8 cellular contexts compared by ENCODE assay signal in the genomic region with DNA sequence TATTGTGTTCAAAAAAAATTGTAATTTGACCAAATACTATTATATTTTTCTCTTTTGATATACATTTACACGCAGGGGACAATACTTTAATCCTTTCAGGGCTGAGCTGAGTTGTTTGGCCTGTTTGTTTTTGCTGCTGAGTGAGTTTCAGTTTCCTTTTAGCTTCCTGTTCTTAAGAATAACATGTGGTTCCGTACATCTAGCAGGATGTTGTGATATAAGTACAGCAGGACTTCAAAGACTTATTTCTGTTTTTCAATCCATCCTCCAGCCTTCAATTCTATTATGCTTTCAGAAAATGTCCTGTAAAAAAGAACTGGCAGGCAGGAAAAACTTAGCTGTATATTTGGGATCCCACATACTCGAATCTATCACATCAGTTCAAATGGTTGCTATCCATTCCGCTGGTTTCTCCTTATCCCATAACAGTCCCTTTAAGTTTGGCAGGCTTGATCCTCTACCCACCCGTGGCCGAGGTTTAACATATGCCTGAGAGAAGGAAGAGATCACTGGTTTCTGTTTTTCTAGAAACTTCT.
DNase-seq lines count a peak whose midpoint lies in the region; ATAC-seq lines count a peak whose summit lies in the region.

No MANE protein-coding gene starts in this region.

- peak overlapping the region; percentile 58; the same call in 1 of the 2 replicates for H3K9ac ChIP-seq in BLaER1

- peaks cover 3 to 4% of the 10 kb centered on the region in 2 donors for H3K9me3 Mint-ChIP-seq in stimulated activated naive B cell treated with anti-CD40 and anti-IgM and Interleukin-4, amounts not matched to agents 10 μg/mL and 1 μg/mL and 100 μg/mL, for 72 hours

- H3K4me3 ChIP-seq in BLaER1: peak overlapping the region; percentile 33; the same call in 1 of the 2 replicates

- peak overlapping the region; percentile 75 for H3K4me2 ChIP-seq in BLaER1

- no peaks in the 10 kb centered on the region for H4K20me1 ChIP-seq in BLaER1

- peak overlapping the region; percentile 82 for H3K27ac ChIP-seq in BLaER1

- H3K4me1 Mint-ChIP-seq in T-helper 17 cell: peaks cover 19% of the 10 kb centered on the region
- peaks cover 16 to 21% of the 10 kb centered on the region in 2 donors for H3K4me1 Mint-ChIP-seq in stimulated activated naive B cell treated with anti-CD40 and anti-IgM and Interleukin-4, amounts not matched to agents 10 μg/mL and 1 μg/mL and 100 μg/mL, for 72 hours

- peaks cover 2% of the 10 kb centered on the region for H3K36me3 Mint-ChIP-seq in T-helper 17 cell (ENCODE audit: low read depth)
- H3K36me3 Mint-ChIP-seq in stimulated activated naive B cell treated with anti-CD40 and anti-IgM and Interleukin-4, amounts not matched to agents 10 μg/mL and 1 μg/mL and 100 μg/mL, for 72 hours: peaks cover 3 to 8% of the 10 kb centered on the region in 2 donors

- H3K4me1 ChIP-seq in BLaER1: peaks cover 18% of the 10 kb centered on the region

- no peaks in the 10 kb centered on the region for H3K27me3 Mint-ChIP-seq in T-helper 17 cell
- no peaks in the 10 kb centered on the region for H3K27me3 Mint-ChIP-seq in stimulated activated naive B cell treated with anti-CD40 and anti-IgM and Interleukin-4, amounts not matched to agents 10 μg/mL and 1 μg/mL and 100 μg/mL, for 72 hours

- peak overlapping the region; percentile 81 for H3K4me3 Mint-ChIP-seq in T-helper 17 cell
- peak overlapping the region; percentile 64 to 69 for H3K4me3 Mint-ChIP-seq in stimulated activated naive B cell treated with anti-CD40 and anti-IgM and Interleukin-4, amounts not matched to agents 10 μg/mL and 1 μg/mL and 100 μg/mL, for 72 hours

- no peaks in the 10 kb centered on the region for H3K36me3 ChIP-seq in BLaER1

- no peaks in the 10 kb centered on the region for H3K9me3 ChIP-seq in BLaER1
- H3K9me3 ChIP-seq in T-helper 17 cell (ENCODE audit: control insufficient read depth, low read length, poor library complexity, severe bottlenecking): no peaks in the 10 kb centered on the region

- DNase-seq in T-helper 17 cell: no peak
- peak; percentile 25 for DNase-seq in glomerular visceral epithelial cell (ENCODE audit: extremely low spot score)
- DNase-seq in stimulated activated naive B cell treated with anti-CD40 and anti-IgM and Interleukin-4, amounts not matched to agents 10 μg/mL and 1 μg/mL and 100 μg/mL, for 72 hours: no peak
- no peak for DNase-seq in NCI-H345 (lab: John Stamatoyannopoulos, UW)
- no peak for DNase-seq in NCI-H345 treated with DMSO at 0.1 percent for 48 hours (lab: John Stamatoyannopoulos, UW; ENCODE audit: unreplicated experiment)

- H3K27me3 ChIP-seq in BLaER1: no peaks in the 10 kb centered on the region

- ATAC-seq in GM19351 (IDR thresholded peaks at IDR 0.05; ENCODE audit: unreplicated experiment) (peak; percentile 99), HG03432 (IDR thresholded peaks at IDR 0.05; ENCODE audit: unreplicated experiment) (peak; percentile 100), T-helper 17 cell (peak; percentile 99)
- peak; percentile 94 for ATAC-seq in stimulated activated naive B cell treated with anti-CD40 and anti-IgM and Interleukin-4, amounts not matched to agents 10 μg/mL and 1 μg/mL and 100 μg/mL, for 72 hours (replicated peaks)

- peak overlapping the region; percentile 99 for H3K27ac Mint-ChIP-seq in T-helper 17 cell
- H3K27ac Mint-ChIP-seq in stimulated activated naive B cell treated with anti-CD40 and anti-IgM and Interleukin-4, amounts not matched to agents 10 μg/mL and 1 μg/mL and 100 μg/mL, for 72 hours: peak overlapping the region; percentile 92
